Comparison of ENCODE assay signal across 1 cellular context in the genomic region with DNA sequence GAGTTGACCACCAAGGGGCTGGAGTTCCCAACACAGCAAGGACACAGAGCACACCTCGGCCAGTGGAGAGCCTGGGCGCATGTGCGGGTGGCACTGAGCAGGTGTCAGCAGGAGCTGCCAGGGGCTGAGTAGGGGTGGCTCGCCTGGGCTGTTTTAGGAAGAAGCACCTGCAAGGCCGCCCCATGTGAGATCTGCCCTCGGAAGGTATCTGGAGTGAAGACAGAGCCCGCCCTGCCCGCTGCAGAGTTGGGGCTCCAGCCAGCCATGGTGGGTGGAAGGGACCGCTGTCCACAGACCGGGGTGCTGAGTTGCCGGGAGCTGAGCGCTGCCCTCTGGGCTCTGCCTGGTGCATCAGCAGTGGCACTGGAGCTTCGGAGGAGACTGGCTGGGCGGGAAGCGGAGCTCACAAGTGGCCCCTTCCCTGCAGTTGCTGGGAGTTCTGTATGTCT.
A peak's percentile ranks its signal among the peaks of the same experiment; 100 is the strongest.
TF ChIP-seq lines count a peak whose summit lies in the region.

No MANE protein-coding gene starts in this region.

TF ChIP-seq in GM12878, 131 proteins besides CTCF, POLR2A, EP300 and RAD21:
- TF ChIP-seq RELA (IDR thresholded peaks at IDR 0.05; ENCODE audit: borderline replicate concordance, partially characterized antibody) (no peak), LARP7 (IDR thresholded peaks at IDR 0.05) (no peak)
- TF ChIP-seq, protein P1, sequence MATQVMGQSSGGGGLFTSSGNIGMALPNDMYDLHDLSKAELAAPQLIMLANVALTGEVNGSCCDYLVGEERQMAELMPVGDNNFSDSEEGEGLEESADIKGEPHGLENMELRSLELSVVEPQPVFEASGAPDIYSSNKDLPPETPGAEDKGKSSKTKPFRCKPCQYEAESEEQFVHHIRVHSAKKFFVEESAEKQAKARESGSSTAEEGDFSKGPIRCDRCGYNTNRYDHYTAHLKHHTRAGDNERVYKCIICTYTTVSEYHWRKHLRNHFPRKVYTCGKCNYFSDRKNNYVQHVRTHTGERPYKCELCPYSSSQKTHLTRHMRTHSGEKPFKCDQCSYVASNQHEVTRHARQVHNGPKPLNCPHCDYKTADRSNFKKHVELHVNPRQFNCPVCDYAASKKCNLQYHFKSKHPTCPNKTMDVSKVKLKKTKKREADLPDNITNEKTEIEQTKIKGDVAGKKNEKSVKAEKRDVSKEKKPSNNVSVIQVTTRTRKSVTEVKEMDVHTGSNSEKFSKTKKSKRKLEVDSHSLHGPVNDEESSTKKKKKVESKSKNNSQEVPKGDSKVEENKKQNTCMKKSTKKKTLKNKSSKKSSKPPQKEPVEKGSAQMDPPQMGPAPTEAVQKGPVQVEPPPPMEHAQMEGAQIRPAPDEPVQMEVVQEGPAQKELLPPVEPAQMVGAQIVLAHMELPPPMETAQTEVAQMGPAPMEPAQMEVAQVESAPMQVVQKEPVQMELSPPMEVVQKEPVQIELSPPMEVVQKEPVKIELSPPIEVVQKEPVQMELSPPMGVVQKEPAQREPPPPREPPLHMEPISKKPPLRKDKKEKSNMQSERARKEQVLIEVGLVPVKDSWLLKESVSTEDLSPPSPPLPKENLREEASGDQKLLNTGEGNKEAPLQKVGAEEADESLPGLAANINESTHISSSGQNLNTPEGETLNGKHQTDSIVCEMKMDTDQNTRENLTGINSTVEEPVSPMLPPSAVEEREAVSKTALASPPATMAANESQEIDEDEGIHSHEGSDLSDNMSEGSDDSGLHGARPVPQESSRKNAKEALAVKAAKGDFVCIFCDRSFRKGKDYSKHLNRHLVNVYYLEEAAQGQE (IDR thresholded peaks at IDR 0.05; ENCODE audit: low read depth, low read length), result peak; percentile 76
TF ChIP-seq in GM12878: peak in this region for 1.
